ENCODE assay signal across 8 cellular contexts in the genomic region with DNA sequence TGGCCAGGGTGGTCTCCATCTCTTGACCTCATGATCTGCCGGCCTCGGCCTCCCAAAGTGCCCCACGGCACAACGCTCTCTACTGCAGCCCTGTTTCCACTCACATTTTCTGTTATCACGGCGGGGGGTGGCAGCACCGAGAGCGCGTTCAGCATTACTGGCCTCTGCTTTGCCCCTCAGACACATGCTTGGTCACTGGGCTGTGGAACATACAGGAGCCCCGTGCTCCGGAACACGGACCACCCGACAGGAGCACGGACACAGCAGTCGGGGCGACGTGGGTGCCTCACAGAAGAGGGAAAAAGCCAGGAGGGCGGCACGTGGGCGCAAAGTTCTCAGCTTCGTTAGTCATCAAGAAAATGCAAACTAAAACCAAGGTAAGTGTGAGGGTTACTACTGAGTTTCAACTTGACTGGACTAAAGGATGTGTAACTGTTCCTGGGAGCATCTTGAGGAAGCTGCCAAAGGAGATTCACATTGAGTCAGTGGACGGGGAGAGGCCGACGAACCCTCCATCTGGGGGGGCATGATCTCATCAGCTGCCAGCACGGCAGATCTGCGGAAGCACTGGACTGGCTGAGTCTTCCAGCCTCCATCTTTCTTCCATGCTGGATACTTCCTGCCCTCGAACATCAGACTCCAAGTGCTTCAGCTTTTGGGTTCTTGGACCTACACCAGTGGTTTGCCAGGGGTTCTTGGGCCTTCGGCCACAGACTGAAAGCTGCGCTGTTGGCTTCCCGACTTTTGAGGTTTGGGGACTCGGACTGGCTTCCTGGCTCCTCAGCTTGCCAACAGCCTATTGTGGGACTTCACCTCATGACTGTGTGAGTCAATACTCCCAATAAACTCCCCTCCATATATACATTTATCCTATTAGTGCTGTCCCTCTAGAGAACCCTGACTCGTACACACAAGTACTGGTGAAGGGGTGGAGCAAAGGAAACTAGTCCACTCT.
DNase-seq lines count a peak whose midpoint lies in the region; ATAC-seq and TF ChIP-seq lines count a peak whose summit lies in the region.

No MANE protein-coding gene starts in this region.

- H3K9ac ChIP-seq in PC-3 (ENCODE audit: low read length), result peak overlapping the region; percentile 92
- H3K9ac ChIP-seq in skeletal muscle tissue (ENCODE audit: low read depth in 1 of 3, low read length in 3 of 3), result peak overlapping the region in 1 of 3 donors; percentile 16

- POLR2A ChIA-PET in activated CD4-positive, alpha-beta T cell treated with anti-CD3 and anti-CD28 coated beads for 36 hours (lab: Charles Lee), result interaction anchor here (0.7 to 1.7 kb wide), 5 partner anchors 8 to 164 kb away, joined by 3 to 4 read pairs (median 3); no protein-coding TSS in a partner anchor
- POLR2A ChIA-PET in PC-3 (lab: Charles Lee; ENCODE audit: unreplicated experiment), result no interaction called here

- H3K4me1 ChIP-seq in PC-3 (ENCODE audit: insufficient read depth, low read length) (peaks cover 72% of the 10 kb centered on the region), skeletal muscle tissue (ENCODE audit: control insufficient read depth in 3 of 3, insufficient read depth in 3 of 3, low read length in 3 of 3) (peaks cover 73 to 79% (median 78%) of the 10 kb centered on the region in 3 donors)

- H3K9me2 ChIP-seq in PC-3 (replicated peaks; ENCODE audit: low read length), result no peaks in the 10 kb centered on the region

- H3K36me3 ChIP-seq in PC-3 (ENCODE audit: low read depth, low read length), result peaks cover 7% of the 10 kb centered on the region; the same call in 1 of the 2 replicates
- peaks cover 0 to 6% (median 0%) of the 10 kb centered on the region in 3 donors for H3K36me3 ChIP-seq in skeletal muscle tissue (ENCODE audit: control insufficient read depth in 3 of 3, insufficient read depth in 3 of 3, low read length in 3 of 3)

- H3K27me3 Mint-ChIP-seq in activated CD4-positive, alpha-beta T cell treated with anti-CD3 and anti-CD28 coated beads for 36 hours, result no peaks in the 10 kb centered on the region

- H2AFZ ChIP-seq in PC-3 (ENCODE audit: low read length), result no peak overlapping the region

- peaks cover 38% of the 10 kb centered on the region for H3K36me3 Mint-ChIP-seq in activated CD4-positive, alpha-beta T cell treated with anti-CD3 and anti-CD28 coated beads for 36 hours (ENCODE audit: low read depth)

- intact Hi-C loops in activated CD4-positive, alpha-beta T cell treated with anti-CD3 and anti-CD28 coated beads for 36 hours (cut with DNase I, micrococcal nuclease), result loop anchor here (1.0 to 5.0 kb wide), 7 partner anchors 8 to 182 kb away; no protein-coding TSS in a partner anchor
- intact Hi-C loops in PC-3 (cut with micrococcal nuclease), result no loop called here

- no TSS peak for BruUV-seq in PC-3 (replicated peaks; lab: Mats Ljungman, UMichigan)

- H3F3A ChIP-seq in PC-3 (ENCODE audit: low read length, unreplicated experiment), result peaks cover 7% of the 10 kb centered on the region

- peak; percentile 84 for DNase-seq in activated CD4-positive, alpha-beta T cell treated with anti-CD3 and anti-CD28 coated beads for 36 hours
- DNase-seq in activated CD4-positive, alpha-beta T cell treated with anti-CD3 and anti-CD28 coated beads, Interleukin-2, amount 50 U/mL, for 1 hour, result no peak
- DNase-seq in PC-3 (peak; percentile 20), coronary artery (ENCODE audit: low spot score) (peak; percentile 35), NCI-H2171 (lab: John Stamatoyannopoulos, UW) (no peak), occipital lobe (lab: John Stamatoyannopoulos, UW) (no peak), midbrain (lab: John Stamatoyannopoulos, UW) (no peak)

- ATAC-seq in activated CD4-positive, alpha-beta T cell treated with anti-CD3 and anti-CD28 coated beads for 36 hours, result peak; percentile 83
- ATAC-seq in PC-3, result no peak

- H3K9me3 ChIP-seq in PC-3 (ENCODE audit: low read length) (no peaks in the 10 kb centered on the region), skeletal muscle tissue (ENCODE audit: control insufficient read depth in 3 of 3, low read length in 3 of 3) (no peaks in the 10 kb centered on the region)

- H3K27me3 ChIP-seq in PC-3 (ENCODE audit: low read length), result no peaks in the 10 kb centered on the region
- no peaks in the 10 kb centered on the region for H3K27me3 ChIP-seq in skeletal muscle tissue (ENCODE audit: control insufficient read depth in 3 of 3, insufficient read depth in 3 of 3, low read length in 3 of 3)

- H3K27ac ChIP-seq in PC-3 (ENCODE audit: low read length) (peak overlapping the region; percentile 100), coronary artery (peak overlapping the region in 1 of 2 donors; percentile 76), skeletal muscle tissue (ENCODE audit: low read depth, low read length) (peak overlapping the region; percentile 81)

- H3K4me2 ChIP-seq in PC-3 (ENCODE audit: low read length), result no peak overlapping the region

- H3K27ac Mint-ChIP-seq in activated CD4-positive, alpha-beta T cell treated with anti-CD3 and anti-CD28 coated beads for 36 hours, result peak overlapping the region; percentile 82

- H3K4me3 ChIP-seq in PC-3 (ENCODE audit: low read length) (no peak overlapping the region), coronary artery (no peak overlapping the region), skeletal muscle tissue (ENCODE audit: low read length in 3 of 3) (peak overlapping the region; percentile 14 to 59 (median 45))

- H3K9me3 Mint-ChIP-seq in activated CD4-positive, alpha-beta T cell treated with anti-CD3 and anti-CD28 coated beads for 36 hours (ENCODE audit: low read depth), result no peaks in the 10 kb centered on the region

- no peak for TF ChIP-seq CTCF in PC-3 (conservative IDR thresholded peaks at IDR 0.05; ENCODE audit: low read depth, low read length)
- TF ChIP-seq CTCF in coronary artery (IDR thresholded peaks at IDR 0.05), result no peak

- no peaks in the 10 kb centered on the region for H4K20me1 ChIP-seq in PC-3 (ENCODE audit: low read length)

- H3K79me2 ChIP-seq in PC-3 (ENCODE audit: low read length), result peaks cover 93% of the 10 kb centered on the region

- peak overlapping the region; percentile 49 for H3K4me3 Mint-ChIP-seq in activated CD4-positive, alpha-beta T cell treated with anti-CD3 and anti-CD28 coated beads for 36 hours

- H3K4me1 Mint-ChIP-seq in activated CD4-positive, alpha-beta T cell treated with anti-CD3 and anti-CD28 coated beads for 36 hours, result peaks cover 91% of the 10 kb centered on the region

- CTCF ChIA-PET in activated CD4-positive, alpha-beta T cell treated with anti-CD3 and anti-CD28 coated beads for 36 hours (lab: Charles Lee), result interaction anchor here (0.6 to 1.0 kb wide), 2 partner anchors 25 to 127 kb away, joined by 3 to 4 read pairs; no protein-coding TSS in a partner anchor
- CTCF ChIA-PET in PC-3 (lab: Charles Lee), result no interaction called here

Comparison
In these comparisons a context has a peak if more than half of its experiments do, and no peak if none do; other contexts are left out.
1. DNase-seq: peak in activated CD4-positive, alpha-beta T cell treated with anti-CD3 and anti-CD28 coated beads for 36 hours (single experiment), PC-3 (single experiment) and coronary artery (single experiment); none in activated CD4-positive, alpha-beta T cell treated with anti-CD3 and anti-CD28 coated beads, Interleukin-2, amount 50 U/mL, for 1 hour (single experiment), NCI-H2171 (single experiment), occipital lobe (single experiment) and midbrain (single experiment).
2. H3K4me3 ChIP-seq: peak in skeletal muscle tissue (3 of 3); none in PC-3 (single experiment) and coronary artery (single experiment).